1 cellular context compared by ENCODE assay signal in genomic region chr5:159121061-159121460, GRCh38.
TF ChIP-seq lines count a peak whose summit lies in the region.

No MANE protein-coding gene starts in this region.

TF ChIP-seq in HepG2, 621 proteins besides CTCF, POLR2A, EP300 and RAD21 (continued from another document):
- TF ChIP-seq GMEB1 (CRISPR knock-in tag; IDR thresholded peaks at IDR 0.05; ENCODE audit: borderline replicate concordance), result no peak
- TF ChIP-seq RARA (CRISPR knock-in tag; IDR thresholded peaks at IDR 0.05), result no peak
- TF ChIP-seq ZNF709 (CRISPR knock-in tag; IDR thresholded peaks at IDR 0.05), result no peak
- no peak for TF ChIP-seq MEF2D (CRISPR knock-in tag; IDR thresholded peaks at IDR 0.05)
- TF ChIP-seq ATF7 (IDR thresholded peaks at IDR 0.05), result peak; percentile 73
- TF ChIP-seq ATF7 (CRISPR knock-in tag; IDR thresholded peaks at IDR 0.05), result no peak
TF ChIP-seq in HepG2: peak in this region for 1.
